In genomic region chr17:17269926-17270773, GRCh38 we compare ENCODE assay signal across 11 cellular contexts. TPM values are rescaled to one million over a fixed set of nuclear protein-coding genes. Genes with fewer than 3 reads are reported as not detected.
DNase-seq lines count a peak whose midpoint lies in the region; ATAC-seq, FAIRE-seq and TF ChIP-seq lines count a peak whose summit lies in the region.
"Had no signal": no experiment of that assay in that cellular context is flagged by ENCODE, and none has a peak within 500 bp of the region (broad histone marks: within the 10 kb centered on the region; RNA-seq: fewer than 3 reads in every experiment).

No MANE protein-coding gene starts in this region.

- H3K27ac Mint-ChIP-seq in T-helper 17 cell, result no peak overlapping the region
- H3K27ac Mint-ChIP-seq: CD4-positive, alpha-beta T cell; memory B cell had no signal

- no TSS peak for BruUV-seq in endothelial cell of umbilical vein (replicated peaks; lab: Mats Ljungman, UMichigan)

- H3K4me2 ChIP-seq in SK-N-SH, result no peak overlapping the region
- no peak overlapping the region for H3K4me2 ChIP-seq in endothelial cell of umbilical vein (ENCODE audit: insufficient read depth, low read length)

- TF ChIP-seq CTCF in heart right ventricle (IDR thresholded peaks at IDR 0.05) (peak in 5 of 9 donors; percentile 7 to 34 (median 27)), SK-N-SH (IDR thresholded peaks at IDR 0.05) (peak; percentile 55), endothelial cell of umbilical vein (IDR thresholded peaks at IDR 0.05; ENCODE audit: extremely low read depth in 1 of 2, insufficient read depth in 1 of 2, low read depth in 1 of 2, low read length in 2 of 2) (peak; percentile 14 to 39)

- dilution Hi-C loops in endothelial cell of umbilical vein (cut with MboI; ENCODE audit: extremely low pct_ligation_motif_present, low sequenced_read_pairs), result no loop called here

- no peak overlapping the region for H3K4me3 ChIP-seq in heart right ventricle
- no peak overlapping the region for H3K4me3 ChIP-seq in right cardiac atrium (ENCODE audit: low read length)
- H3K4me3 ChIP-seq in SK-N-SH (ENCODE audit: low read depth in 2 of 2, low read length in 1 of 2), result no peak overlapping the region
- H3K4me3 ChIP-seq in endothelial cell of umbilical vein (replicated peaks in 1 of 3; ENCODE audit: insufficient read depth in 1 of 3, low read depth in 1 of 3, low read length in 3 of 3), result no peak overlapping the region

- H3K9ac ChIP-seq in SK-N-SH, result no peak overlapping the region
- no peak overlapping the region for H3K9ac ChIP-seq in endothelial cell of umbilical vein (replicated peaks; ENCODE audit: extremely low read depth, insufficient read depth, low read length)

- H4K20me1 ChIP-seq in SK-N-SH (ENCODE audit: insufficient read depth) (peaks cover 12% of the 10 kb centered on the region; the same call in 1 of the 2 replicates), endothelial cell of umbilical vein (replicated peaks; ENCODE audit: control insufficient read depth, extremely low read depth, insufficient read depth, low read length) (no peaks in the 10 kb centered on the region)

- no peaks in the 10 kb centered on the region for H3K27me3 Mint-ChIP-seq in T-helper 17 cell
- H3K27me3 Mint-ChIP-seq: CD4-positive, alpha-beta T cell; memory B cell had no signal

- no peak for DNase-seq in heart right ventricle
- DNase-seq in right cardiac atrium, result no peak
- no peak for DNase-seq in SK-N-SH
- peak; percentile 9 for DNase-seq in endothelial cell of umbilical vein (ENCODE audit: low read depth, low spot score)
- peak; percentile 17 for DNase-seq in stimulated activated naive CD8-positive, alpha-beta T cell treated with anti-CD3 and anti-CD28 coated beads, Interleukin-15, Interleukin-2, amounts not matched to agents 100 U/mL and 50 U/mL, for 24 hours
- DNase-seq in SIG-M5 treated with dmso at 0.1 percent for 504 hours (lab: John Stamatoyannopoulos, UW; ENCODE audit: unreplicated experiment), result no peak
- no peak for DNase-seq in T-helper 17 cell
- DNase-seq: NCI-H526 treated with DMSO at 0.1 percent for 48 hours had no signal

- no peak for TF ChIP-seq EP300 in SK-N-SH (IDR thresholded peaks at IDR 0.05; ENCODE audit: borderline replicate concordance in 1 of 2, low read depth in 1 of 2, low read length in 1 of 2)

- H3K36me3 Mint-ChIP-seq in T-helper 17 cell (ENCODE audit: low read depth), result peaks cover 2% of the 10 kb centered on the region

- H3K27ac ChIP-seq in heart right ventricle (no peak overlapping the region), right cardiac atrium (ENCODE audit: low read length) (no peak overlapping the region), SK-N-SH (ENCODE audit: low read depth in 2 of 2, low read length in 1 of 2) (no peak overlapping the region), endothelial cell of umbilical vein (ENCODE audit: insufficient read depth, low read depth, low read length) (no peak overlapping the region)

- H3K27me3 ChIP-seq in heart right ventricle (no peaks in the 10 kb centered on the region), right cardiac atrium (ENCODE audit: control insufficient read depth, insufficient read depth) (no peaks in the 10 kb centered on the region), SK-N-SH (ENCODE audit: insufficient read depth) (no peaks in the 10 kb centered on the region), endothelial cell of umbilical vein (ENCODE audit: control insufficient read depth in 2 of 2, insufficient read depth in 2 of 2, low read length in 2 of 2) (no peaks in the 10 kb centered on the region)

- 85 to 93% methylated on average over 9 of the region's 9 CpGs for WGBS in heart right ventricle, 2 donors
- 85% methylated on average over 9 of the region's 9 CpGs for WGBS in right cardiac atrium
- 92% methylated on average over 9 of the region's 9 CpGs for WGBS in SK-N-SH (ENCODE audit: low lambda C conversion rate)

- ATAC-seq in heart right ventricle, result no peak
- ATAC-seq in right cardiac atrium, result no peak
- ATAC-seq in stimulated activated naive CD8-positive, alpha-beta T cell treated with anti-CD3 and anti-CD28 coated beads, Interleukin-15, Interleukin-2, amounts not matched to agents 100 U/mL and 50 U/mL, for 24 hours, result no peak
- no peak for ATAC-seq in GM21825 (IDR thresholded peaks at IDR 0.05; ENCODE audit: unreplicated experiment)
- ATAC-seq in T-helper 17 cell, result no peak

- POLR2A ChIA-PET in SK-N-SH (lab: Yijun Ruan, JAX) (no interaction called here), endothelial cell of umbilical vein (lab: Charles Lee) (interaction anchor here (0.7 kb wide), 1 partner anchor 11 kb away, joined by 4 read pairs; no protein-coding TSS in a partner anchor)

- FAIRE-seq in endothelial cell of umbilical vein (lab: Jason Lieb, UNC), result no peak

- H3K9me1 ChIP-seq in endothelial cell of umbilical vein (replicated peaks; ENCODE audit: control insufficient read depth, extremely low read depth, insufficient read depth, low read length), result no peaks in the 10 kb centered on the region

- peaks cover 9% of the 10 kb centered on the region for H3F3A ChIP-seq in SK-N-SH (replicated peaks; ENCODE audit: insufficient read depth)

- H3K4me3 Mint-ChIP-seq in T-helper 17 cell, result no peak overlapping the region
- H3K4me3 Mint-ChIP-seq: CD4-positive, alpha-beta T cell; memory B cell had no signal

- no peaks in the 10 kb centered on the region for H3K9me2 ChIP-seq in SK-N-SH

- H3K36me3 ChIP-seq in heart right ventricle, result peaks cover 3 to 100% (median 89%) of the 10 kb centered on the region in 9 donors
- H3K36me3 ChIP-seq in SK-N-SH (replicated peaks in 1 of 2; ENCODE audit: control insufficient read depth in 1 of 2, insufficient read depth in 2 of 2, low read length in 1 of 2), result peaks cover 38 to 67% of the 10 kb centered on the region in 2 experiments
- peaks cover 9 to 26% of the 10 kb centered on the region in 2 experiments for H3K36me3 ChIP-seq in endothelial cell of umbilical vein (ENCODE audit: control insufficient read depth in 2 of 2, extremely low read depth in 1 of 2, insufficient read depth in 2 of 2, low read length in 2 of 2)

- H3K4me1 Mint-ChIP-seq in T-helper 17 cell, result peaks cover 6% of the 10 kb centered on the region

- H3K79me2 ChIP-seq in SK-N-SH (ENCODE audit: insufficient read depth) (peaks cover 41% of the 10 kb centered on the region), endothelial cell of umbilical vein (ENCODE audit: control insufficient read depth, insufficient read depth, low read length) (peaks cover 6% of the 10 kb centered on the region)

- TF ChIP-seq POLR2A in endothelial cell of umbilical vein (IDR thresholded peaks at IDR 0.05; ENCODE audit: low read depth, low read length), result no peak

- H2AFZ ChIP-seq in SK-N-SH (ENCODE audit: low read depth) (no peak overlapping the region), endothelial cell of umbilical vein (ENCODE audit: low read depth, low read length) (no peak overlapping the region)

- H3K4me1 ChIP-seq in heart right ventricle, result peaks cover 0 to under 1% (median 0%) of the 10 kb centered on the region in 9 donors
- H3K4me1 ChIP-seq in right cardiac atrium (ENCODE audit: control insufficient read depth, insufficient read depth, low read length), result no peaks in the 10 kb centered on the region
- H3K4me1 ChIP-seq in SK-N-SH (ENCODE audit: control insufficient read depth in 1 of 2, insufficient read depth in 2 of 2, low read depth in 1 of 2, low read length in 1 of 2), result no peaks in the 10 kb centered on the region
- H3K4me1 ChIP-seq in endothelial cell of umbilical vein (ENCODE audit: control insufficient read depth, extremely low read depth, insufficient read depth, low read length), result no peaks in the 10 kb centered on the region

- H3K9me3 ChIP-seq in heart right ventricle (no peaks in the 10 kb centered on the region), right cardiac atrium (ENCODE audit: control insufficient read depth, low read length) (no peaks in the 10 kb centered on the region), SK-N-SH (no peaks in the 10 kb centered on the region), endothelial cell of umbilical vein (replicated peaks; ENCODE audit: control insufficient read depth, insufficient read depth, low read length) (no peaks in the 10 kb centered on the region), T-helper 17 cell (ENCODE audit: control insufficient read depth, low read length, poor library complexity, severe bottlenecking) (no peaks in the 10 kb centered on the region)

- TF ChIP-seq RAD21 in SK-N-SH (IDR thresholded peaks at IDR 0.05; ENCODE audit: low read length), result 0 out of 2 replicates have a peak, but pooled peaks have one; percentile 7

- intact Hi-C loops in heart right ventricle (cut with DNase I) (no loop called here), right cardiac atrium (cut with DNase I) (no loop called here), endothelial cell of umbilical vein (cut with micrococcal nuclease) (no loop called here)

- CTCF ChIA-PET in SK-N-SH (lab: Yijun Ruan, JAX), result interaction anchor here (0.6 to 2.7 kb wide), 6 partner anchors 10 to 273 kb away, joined by 3 to 11 read pairs (median 4); partner anchors contain the start of gene COPS3
- CTCF ChIA-PET in endothelial cell of umbilical vein (lab: Charles Lee), result interaction anchor here (1.0 to 3.0 kb wide), 5 partner anchors 8 to 128 kb away, joined by 3 to 11 read pairs (median 4); partner anchors contain the start of gene COPS3

RNA-seq across cellular contexts. Expression of gene COPS3, which starts 10.9 kb away (rescaled TPM):
- total RNA-seq in heart right ventricle, result 10 to 100 TPM; 63.8 to 84.4 (median 71.1) TPM
- polyA plus RNA-seq in heart right ventricle, result 10 to 100 TPM; 23.4 to 84.6 TPM
- total RNA-seq in right cardiac atrium, result 10 to 100 TPM; 52.2 to 65.7 (median 57.2) TPM
- polyA plus RNA-seq in right cardiac atrium, result 52.0 TPM
- polyA plus RNA-seq in SK-N-SH (2012; rRNA removed), result 64.8 and 76.7 TPM in 2 replicates
- 80.7 and 83.8 TPM in 2 replicates for polyA plus RNA-seq in SK-N-SH (2012; cell fraction: cytosol; rRNA removed)
- 44.8 and 69.0 TPM in 2 replicates for polyA plus RNA-seq in SK-N-SH (2012; cell fraction: nucleus; rRNA removed)
- total RNA-seq in endothelial cell of umbilical vein, result 68.4 and 80.9 TPM in 2 replicates
- 50.5 and 54.8 TPM in 2 replicates for polyA plus RNA-seq in endothelial cell of umbilical vein
- 75.1 and 82.8 TPM in 2 replicates for polyA plus RNA-seq in endothelial cell of umbilical vein (2011; cell fraction: cytosol; rRNA removed)
- 60.1 and 85.1 TPM in 2 replicates for polyA plus RNA-seq in endothelial cell of umbilical vein (2011; cell fraction: nucleus; rRNA removed)
- 67.0 and 98.8 TPM in 2 replicates for polyA plus RNA-seq in endothelial cell of umbilical vein (2012)
- polyA minus RNA-seq in endothelial cell of umbilical vein, result 65.5 and 68.5 TPM in 2 replicates
- polyA minus RNA-seq in endothelial cell of umbilical vein (2011; cell fraction: cytosol; rRNA and poly(A)+ RNA removed), result 61.1 TPM
- polyA minus RNA-seq in endothelial cell of umbilical vein (2011; cell fraction: nucleus; rRNA and poly(A)+ RNA removed), result 43.3 and 56.2 TPM in 2 replicates
- 10 to 100 TPM; 87.8 to 89.1 TPM for total RNA-seq in T-helper 17 cell

RNA-seq across cellular contexts. Expression of gene NT5M, which starts 33.0 kb away (rescaled TPM):
- total RNA-seq in heart right ventricle (10 to 100 TPM in 5 of 10 donors, 1 to 10 TPM in 5; 7.4 to 15.8 (median 9.8) TPM), right cardiac atrium (1 to 10 TPM; 3.4 to 6.1 (median 5.2) TPM), endothelial cell of umbilical vein (2.1 and 3.0 TPM in 2 replicates), T-helper 17 cell (10 to 100 TPM in 1 of 2 donors, 1 to 10 TPM in 1; 2.5 to 24.0 TPM)
- polyA plus RNA-seq in heart right ventricle (10 to 100 TPM in 1 of 2 donors, 1 to 10 TPM in 1; 4.9 to 14.8 TPM), right cardiac atrium (6.3 TPM), SK-N-SH (2012; rRNA removed) (3.3 and 3.9 TPM in 2 replicates), endothelial cell of umbilical vein (0.91 and 1.8 TPM in 2 replicates)
- 1.6 and 2.4 TPM in 2 replicates for polyA plus RNA-seq in SK-N-SH (2012; cell fraction: cytosol; rRNA removed)
- 4.1 and 5.3 TPM in 2 replicates for polyA plus RNA-seq in SK-N-SH (2012; cell fraction: nucleus; rRNA removed)
- polyA plus RNA-seq in endothelial cell of umbilical vein (2011; cell fraction: cytosol; rRNA removed), result 0.79 and 1.2 TPM in 2 replicates
- polyA plus RNA-seq in endothelial cell of umbilical vein (2011; cell fraction: nucleus; rRNA removed), result 0.80 and 1.1 TPM in 2 replicates
- polyA plus RNA-seq in endothelial cell of umbilical vein (2012), result 0.64 and 1.9 TPM in 2 replicates
- 0.27 and 0.45 TPM in 2 replicates for polyA minus RNA-seq in endothelial cell of umbilical vein
- polyA minus RNA-seq in endothelial cell of umbilical vein (2011; cell fraction: cytosol; rRNA and poly(A)+ RNA removed), result 2.5 TPM
- 0.43 TPM in 1 of 2 replicates, not detected in the other for polyA minus RNA-seq in endothelial cell of umbilical vein (2011; cell fraction: nucleus; rRNA and poly(A)+ RNA removed)

RNA-seq across cellular contexts. Expression of gene FLCN, which starts 33.2 kb away (rescaled TPM):
- total RNA-seq in heart right ventricle, result 10 to 100 TPM; 26.4 to 45.7 (median 35.8) TPM
- polyA plus RNA-seq in heart right ventricle, result 10 to 100 TPM; 16.0 to 78.2 TPM
- 10 to 100 TPM; 22.9 to 55.7 (median 30.7) TPM for total RNA-seq in right cardiac atrium
- polyA plus RNA-seq in right cardiac atrium, result 30.7 TPM
- 14.6 and 18.0 TPM in 2 replicates for polyA plus RNA-seq in SK-N-SH (2012; rRNA removed)
- polyA plus RNA-seq in SK-N-SH (2012; cell fraction: cytosol; rRNA removed), result 3.8 and 5.7 TPM in 2 replicates
- 83.5 and 87.5 TPM in 2 replicates for polyA plus RNA-seq in SK-N-SH (2012; cell fraction: nucleus; rRNA removed)
- total RNA-seq in endothelial cell of umbilical vein, result 56.9 and 68.9 TPM in 2 replicates
- 37.2 and 38.8 TPM in 2 replicates for polyA plus RNA-seq in endothelial cell of umbilical vein
- 13.6 and 18.5 TPM in 2 replicates for polyA plus RNA-seq in endothelial cell of umbilical vein (2011; cell fraction: cytosol; rRNA removed)
- polyA plus RNA-seq in endothelial cell of umbilical vein (2011; cell fraction: nucleus; rRNA removed), result 82.1 and 107 TPM in 2 replicates
- polyA plus RNA-seq in endothelial cell of umbilical vein (2012), result 20.9 and 30.4 TPM in 2 replicates
- 77.0 and 92.0 TPM in 2 replicates for polyA minus RNA-seq in endothelial cell of umbilical vein
- 11.9 TPM for polyA minus RNA-seq in endothelial cell of umbilical vein (2011; cell fraction: cytosol; rRNA and poly(A)+ RNA removed)
- polyA minus RNA-seq in endothelial cell of umbilical vein (2011; cell fraction: nucleus; rRNA and poly(A)+ RNA removed), result 45.7 and 58.4 TPM in 2 replicates
- total RNA-seq in T-helper 17 cell, result 10 to 100 TPM; 34.1 to 44.9 TPM

Comparison
In these comparisons a context has a peak if more than half of its experiments do, and no peak if none do; other contexts are left out.
1. DNase-seq: peak in endothelial cell of umbilical vein (single experiment) and stimulated activated naive CD8-positive, alpha-beta T cell treated with anti-CD3 and anti-CD28 coated beads, Interleukin-15, Interleukin-2, amounts not matched to agents 100 U/mL and 50 U/mL, for 24 hours (single experiment); none in heart right ventricle (0 of 2), right cardiac atrium (0 of 3), SK-N-SH (single experiment), SIG-M5 treated with dmso at 0.1 percent for 504 hours (single experiment) and T-helper 17 cell (0 of 3).
2. Peak in every context shown above with its lines, with median percentiles within 50 percentile points of each other: CTCF ChIP-seq.